2 cellular contexts compared by ENCODE assay signal in the genomic region with DNA sequence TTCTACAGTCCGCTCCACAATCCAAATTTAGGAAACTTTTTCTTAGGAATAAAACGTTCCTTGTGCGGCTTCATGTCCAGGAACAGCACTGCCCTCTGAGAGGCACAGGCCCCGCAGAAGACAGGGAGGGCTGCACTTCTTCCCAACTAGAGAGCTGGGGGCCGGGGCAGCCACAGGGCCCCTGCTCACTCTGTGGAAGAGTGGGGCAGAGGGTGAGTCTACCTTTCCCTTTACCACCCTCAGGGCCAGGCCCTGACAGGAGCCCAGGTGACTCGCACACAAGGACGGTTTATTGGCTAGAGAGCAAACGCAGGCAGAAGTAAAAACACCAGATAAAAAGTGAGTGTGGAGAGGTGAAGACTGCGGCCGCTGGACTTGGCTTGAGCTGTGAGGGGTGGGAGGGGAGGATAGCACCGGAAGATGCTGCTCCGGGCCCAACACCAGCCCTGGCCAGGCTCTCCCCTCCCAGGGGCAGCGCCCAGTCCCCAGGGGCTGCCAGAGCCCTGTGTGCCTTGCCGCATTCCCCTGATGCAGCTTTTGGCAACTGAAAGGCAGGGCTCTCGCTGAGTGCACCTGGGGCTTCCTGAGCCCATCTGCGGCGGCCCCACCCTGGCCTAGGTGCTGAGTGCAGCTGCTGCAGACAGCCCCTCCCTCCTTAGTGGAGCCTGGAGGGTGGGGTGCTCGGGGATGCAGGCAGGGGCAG.
TF ChIP-seq lines count a peak whose summit lies in the region.

No MANE protein-coding gene starts in this region.

TF ChIP-seq in IMR-90, 13 proteins besides CTCF, POLR2A, EP300 and RAD21:
- TF ChIP-seq USF2 (IDR thresholded peaks at IDR 0.05; ENCODE audit: low read depth, low read length) (no peak), BHLHE40 (IDR thresholded peaks at IDR 0.05; ENCODE audit: low read depth, low read length) (no peak), FOS (IDR thresholded peaks at IDR 0.05; ENCODE audit: low read depth, low read length) (no peak), ELK1 (IDR thresholded peaks at IDR 0.05; ENCODE audit: borderline replicate concordance, low read depth, low read length) (no peak), MXI1 (IDR thresholded peaks at IDR 0.05; ENCODE audit: borderline replicate concordance, low read depth, low read length) (no peak), RCOR1 (IDR thresholded peaks at IDR 0.05; ENCODE audit: insufficient replicate concordance, low read length) (no peak), MAFK (IDR thresholded peaks at IDR 0.05; ENCODE audit: low read depth, low read length) (no peak), RFX5 (IDR thresholded peaks at IDR 0.05; ENCODE audit: low read depth, low read length) (no peak), CHD1 (IDR thresholded peaks at IDR 0.05; ENCODE audit: low read depth, low read length) (no peak), NFE2L2 (IDR thresholded peaks at IDR 0.05; ENCODE audit: low read depth, low read length) (no peak), CEBPB (IDR thresholded peaks at IDR 0.05; ENCODE audit: low read depth, low read length) (no peak), SMC3 (IDR thresholded peaks at IDR 0.05; ENCODE audit: low read depth, low read length) (no peak), MAZ (IDR thresholded peaks at IDR 0.05; ENCODE audit: borderline replicate concordance, low read depth, low read length) (no peak)

TF ChIP-seq in GM12878, 131 proteins besides CTCF, POLR2A, EP300 and RAD21:
- TF ChIP-seq MTA3 (IDR thresholded peaks at IDR 0.05; ENCODE audit: borderline replicate concordance, low read length) = peak; percentile 39; the same call in 1 of the 2 replicates
- TF ChIP-seq, protein P1, sequence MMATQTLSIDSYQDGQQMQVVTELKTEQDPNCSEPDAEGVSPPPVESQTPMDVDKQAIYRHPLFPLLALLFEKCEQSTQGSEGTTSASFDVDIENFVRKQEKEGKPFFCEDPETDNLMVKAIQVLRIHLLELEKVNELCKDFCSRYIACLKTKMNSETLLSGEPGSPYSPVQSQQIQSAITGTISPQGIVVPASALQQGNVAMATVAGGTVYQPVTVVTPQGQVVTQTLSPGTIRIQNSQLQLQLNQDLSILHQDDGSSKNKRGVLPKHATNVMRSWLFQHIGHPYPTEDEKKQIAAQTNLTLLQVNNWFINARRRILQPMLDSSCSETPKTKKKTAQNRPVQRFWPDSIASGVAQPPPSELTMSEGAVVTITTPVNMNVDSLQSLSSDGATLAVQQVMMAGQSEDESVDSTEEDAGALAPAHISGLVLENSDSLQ (IDR thresholded peaks at IDR 0.05) = no peak
